In genomic region chr2:60794271-60794863, GRCh38 we compare ENCODE assay signal across 1 cellular context.
TF ChIP-seq lines count a peak whose summit lies in the region.

No MANE protein-coding gene starts in this region.

TF ChIP-seq in GM12878, 131 proteins besides CTCF, POLR2A, EP300 and RAD21 (continued from another document):
- no peak for TF ChIP-seq BCL3 (IDR thresholded peaks at IDR 0.05; ENCODE audit: borderline replicate concordance, insufficient read depth, low read depth, low read length, poor library complexity, severe bottlenecking)
- no peak for TF ChIP-seq E4F1 (IDR thresholded peaks at IDR 0.05; ENCODE audit: borderline replicate concordance, partially characterized antibody)
- no peak for TF ChIP-seq HCFC1 (IDR thresholded peaks at IDR 0.05; ENCODE audit: low read length)
